29 cellular contexts compared by ENCODE assay signal in the genomic region with DNA sequence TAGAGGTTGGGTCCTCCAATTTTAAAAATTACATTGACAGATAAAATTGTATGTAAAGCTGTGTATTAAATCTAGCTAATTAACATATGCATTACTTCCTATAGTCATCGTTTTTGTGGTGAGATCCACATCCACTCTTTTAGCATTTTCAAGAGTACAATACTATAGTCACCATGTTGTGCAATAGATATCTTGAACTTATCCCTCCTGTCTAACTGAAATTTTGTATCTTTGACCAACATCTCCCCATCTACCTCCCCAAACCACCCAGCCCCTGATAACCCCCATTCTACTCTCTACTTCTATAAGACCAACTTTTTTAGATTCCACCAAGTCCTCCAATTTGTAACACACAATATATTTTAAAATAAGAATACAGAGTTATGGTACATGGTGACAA.
"Had no signal": no experiment of that assay in that cellular context is flagged by ENCODE, and none has a peak within 500 bp of the region (broad histone marks: within the 10 kb centered on the region; RNA-seq: fewer than 3 reads in every experiment).

No MANE protein-coding gene starts in this region.

- H3K4me1 ChIP-seq: colonic mucosa, esophagus muscularis mucosa, esophagus squamous epithelium, foreskin keratinocyte, gastrocnemius medialis, gastroesophageal sphincter, heart left ventricle, heart right ventricle had no signal

- H3K36me3 ChIP-seq: colonic mucosa, esophagus muscularis mucosa, esophagus squamous epithelium, gastrocnemius medialis, gastroesophageal sphincter, heart left ventricle, heart right ventricle had no signal

- H3K27me3 ChIP-seq: colonic mucosa, esophagus muscularis mucosa, esophagus squamous epithelium, foreskin keratinocyte, gastrocnemius medialis, gastroesophageal sphincter, heart left ventricle, heart right ventricle, hepatocyte had no signal

- FAIRE-seq: colon, endometrium, endothelial cell of umbilical vein, frontal cortex had no signal

- H3K4me3 ChIP-seq: colonic mucosa, coronary artery, dorsolateral prefrontal cortex, esophagus muscularis mucosa, esophagus squamous epithelium, gastrocnemius medialis, gastroesophageal sphincter, heart left ventricle, heart right ventricle, hepatocyte had no signal

- H3K79me2 ChIP-seq: hepatocyte had no signal

- DNase-seq: colonic mucosa; cortex of kidney; dermis blood vessel endothelial cell; dorsolateral prefrontal cortex; effector CD4-positive, alpha-beta T cell; effector CD8-positive, alpha-beta T cell; effector memory CD4-positive, alpha-beta T cell; effector memory CD8-positive, alpha-beta T cell; endodermal cell; erythroblast; esophagus squamous epithelium; foreskin fibroblast; foreskin keratinocyte; foreskin melanocyte; gastrocnemius medialis; glutamatergic neuron; head of caudate nucleus; heart left ventricle; heart right ventricle had no signal

- H3K4me2 ChIP-seq: hepatocyte had no signal

- H3K9me3 ChIP-seq: colonic mucosa, esophagus muscularis mucosa, esophagus squamous epithelium, gastrocnemius medialis, gastroesophageal sphincter, heart right ventricle had no signal

- H2AFZ ChIP-seq: hepatocyte had no signal

- ATAC-seq: effector memory CD8-positive, alpha-beta T cell; esophagus mucosa; foreskin keratinocyte; gastrocnemius medialis; gastroesophageal sphincter; heart left ventricle; heart right ventricle had no signal

- H3K27ac ChIP-seq: colonic mucosa, coronary artery, dorsolateral prefrontal cortex, epithelial cell of prostate, esophagus muscularis mucosa, esophagus squamous epithelium, foreskin keratinocyte, gastrocnemius medialis, gastroesophageal sphincter, heart left ventricle, heart right ventricle, hepatocyte had no signal
